1 cellular context compared by ENCODE assay signal in the genomic region with DNA sequence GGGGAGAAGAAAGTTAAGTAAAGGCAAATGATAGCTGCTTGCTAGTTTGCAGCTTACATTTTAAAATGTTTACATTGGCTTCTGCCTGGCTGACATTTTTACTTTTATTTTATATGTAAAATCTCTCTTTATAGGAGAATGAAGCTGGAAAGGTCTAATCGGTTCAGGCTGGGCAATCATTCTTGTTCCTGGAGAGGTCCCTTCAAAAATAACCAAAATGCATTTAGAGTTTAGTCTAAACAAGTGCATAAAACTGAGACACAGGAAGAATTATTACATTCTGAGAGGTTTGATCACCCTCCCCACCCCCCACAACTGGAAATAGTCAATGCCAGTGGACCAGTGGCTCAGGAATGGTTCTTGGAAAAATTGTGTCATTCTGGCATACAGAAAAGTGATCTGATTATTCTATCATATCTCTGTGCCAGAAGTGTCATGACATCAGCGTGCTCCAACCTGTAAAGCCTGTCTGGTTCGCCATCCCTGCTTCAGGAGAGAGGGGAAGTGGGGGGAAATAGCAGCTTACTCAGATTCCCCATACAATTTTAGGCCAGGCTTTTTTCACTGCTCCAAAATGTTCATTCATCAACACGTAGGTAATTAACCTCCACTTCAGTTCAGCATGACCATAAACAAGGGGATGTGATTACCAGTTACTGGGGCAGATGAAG.
TF ChIP-seq lines count a peak whose summit lies in the region.

No MANE protein-coding gene starts in this region.

TF ChIP-seq in IMR-90, 13 proteins besides CTCF, POLR2A, EP300 and RAD21:
- TF ChIP-seq RFX5 (IDR thresholded peaks at IDR 0.05; ENCODE audit: low read depth, low read length), result no peak
- TF ChIP-seq MAZ (IDR thresholded peaks at IDR 0.05; ENCODE audit: borderline replicate concordance, low read depth, low read length), result no peak
- TF ChIP-seq RCOR1 (IDR thresholded peaks at IDR 0.05; ENCODE audit: insufficient replicate concordance, low read length), result no peak
- no peak for TF ChIP-seq SMC3 (IDR thresholded peaks at IDR 0.05; ENCODE audit: low read depth, low read length)
